8 cellular contexts compared by ENCODE assay signal in the genomic region with DNA sequence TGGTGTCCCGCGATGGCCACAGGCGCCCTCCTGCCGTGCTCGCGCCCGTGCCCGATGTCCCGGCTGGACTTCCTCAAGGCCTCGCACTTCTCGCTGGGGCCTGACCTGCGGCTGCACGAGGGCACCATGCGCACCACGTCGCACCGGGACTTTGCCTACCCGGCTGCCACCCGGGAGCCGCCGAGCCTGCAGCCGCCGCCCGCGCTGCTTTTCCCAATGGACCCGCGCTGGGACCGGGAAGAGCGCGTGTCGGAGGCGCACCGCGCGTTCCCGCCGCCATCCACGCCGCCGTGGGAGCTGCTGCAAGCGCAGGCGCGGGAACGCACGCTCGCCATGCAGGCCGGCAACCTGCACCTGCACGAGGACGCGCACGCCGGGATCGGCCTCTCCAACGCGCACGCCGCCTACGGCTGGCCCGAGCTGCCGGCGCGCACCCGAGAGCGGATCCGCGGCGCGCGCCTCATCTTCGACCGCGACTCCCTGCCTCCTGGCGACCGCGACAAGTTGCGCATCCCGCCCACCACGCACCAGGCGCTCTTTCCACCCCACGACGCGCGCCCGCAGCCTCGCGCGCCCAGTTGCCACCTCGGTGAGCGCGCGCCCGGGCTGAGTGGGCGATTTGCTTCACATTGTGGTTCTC. TPM values are rescaled to one million over a fixed set of nuclear protein-coding genes. Genes with fewer than 3 reads are reported as not detected.
DNase-seq lines count a peak whose midpoint lies in the region; ATAC-seq and TF ChIP-seq lines count a peak whose summit lies in the region.

No MANE protein-coding gene starts in this region.

- no peak overlapping the region for H3K27ac ChIP-seq in breast epithelium

- H3K4me1 Mint-ChIP-seq in CD14-positive monocyte, result peaks cover 38% of the 10 kb centered on the region

- intact Hi-C loops in CD14-positive monocyte (cut with micrococcal nuclease) (no loop called here), breast epithelium (cut with DNase I; ENCODE audit: low total_unique reads) (no loop called here)

- H3K27me3 ChIP-seq in breast epithelium (peaks cover 3 to 5% of the 10 kb centered on the region in 2 donors), kidney epithelial cell (ENCODE audit: control insufficient read depth, insufficient read depth, low read length) (peaks cover 23% of the 10 kb centered on the region)

- H3K4me3 Mint-ChIP-seq in CD14-positive monocyte, result peak overlapping the region; percentile 59 to 85

- DNase-seq in CD14-positive monocyte (ENCODE audit: low spot score) (no peak), LNCaP clone FGC (ENCODE audit: low read depth) (peak; percentile 83), SK-N-DZ (ENCODE audit: low spot score) (peak; percentile 79), breast epithelium (ENCODE audit: low spot score in 2 of 2) (peak in 1 of 2 donors; percentile 80), kidney epithelial cell (ENCODE audit: low read depth) (no peak)
- DNase-seq in stimulated activated CD4-positive, alpha-beta T cell treated with anti-CD3 and anti-CD28 coated beads, Interleukin-2, amount 100 ng/mL, for 24 hours, result peak; percentile 60 to 81

- H3K9me3 Mint-ChIP-seq in CD14-positive monocyte, result peaks cover 5 to 16% (median 7%) of the 10 kb centered on the region in 7 donors

- H3K4me3 ChIP-seq in LNCaP clone FGC (ENCODE audit: low read depth, low read length), result peak overlapping the region; percentile 51
- H3K4me3 ChIP-seq in breast epithelium, result peak overlapping the region; percentile 23 to 66 (median 53)
- H3K4me3 ChIP-seq in kidney epithelial cell (ENCODE audit: low read depth, low read length), result peak overlapping the region; percentile 29

- no peaks in the 10 kb centered on the region for H3K36me3 Mint-ChIP-seq in CD14-positive monocyte

- TF ChIP-seq CTCF in CD14-positive monocyte (IDR thresholded peaks at IDR 0.05), result no peak
- 0 out of 2 replicates have a peak, but pooled peaks have one; percentile 6 for TF ChIP-seq CTCF in LNCaP clone FGC (IDR thresholded peaks at IDR 0.05; ENCODE audit: control insufficient read depth, extremely low read depth, insufficient read depth)
- no peak for TF ChIP-seq CTCF in breast epithelium (IDR thresholded peaks at IDR 0.05)
- no peak for TF ChIP-seq CTCF in kidney epithelial cell (IDR thresholded peaks at IDR 0.05; ENCODE audit: insufficient read depth, low read length, poor library complexity, severe bottlenecking)

- H3K36me3 ChIP-seq in breast epithelium, result no peaks in the 10 kb centered on the region
- no peaks in the 10 kb centered on the region for H3K36me3 ChIP-seq in kidney epithelial cell (ENCODE audit: control insufficient read depth, insufficient read depth, low read length)

- no peaks in the 10 kb centered on the region for H3K9me3 ChIP-seq in breast epithelium

- no peaks in the 10 kb centered on the region for H3K4me1 ChIP-seq in breast epithelium

- H3K27ac Mint-ChIP-seq in CD14-positive monocyte, result no peak overlapping the region

- H3K27me3 Mint-ChIP-seq in CD14-positive monocyte (ENCODE audit: low read depth in 3 of 3), result peaks cover 40 to 55% (median 51%) of the 10 kb centered on the region in 3 donors

- ATAC-seq in GM19324 (IDR thresholded peaks at IDR 0.05; ENCODE audit: low FRiP score, unreplicated experiment), result no peak
- ATAC-seq in HG03045 (IDR thresholded peaks at IDR 0.05; ENCODE audit: unreplicated experiment), result no peak

- no peak for TF ChIP-seq POLR2A in breast epithelium (IDR thresholded peaks at IDR 0.05)

RNA-seq across cellular contexts. Expression of gene PEX11G, which starts 12.1 kb away (rescaled TPM):
- polyA plus RNA-seq in CD14-positive monocyte, result 1 to 10 TPM; 1.4 to 3.0 TPM
- polyA plus RNA-seq in SK-N-DZ (2014; cell fraction: cytosol; rRNA removed), result 3.7 and 4.4 TPM in 2 replicates
- polyA plus RNA-seq in SK-N-DZ (2014; cell fraction: nucleus; rRNA removed), result 0.30 and 1.8 TPM in 2 replicates
- total RNA-seq in breast epithelium (1 to 10 TPM; 5.4 to 9.8 (median 7.2) TPM), kidney epithelial cell (5.5 and 8.9 TPM in 2 replicates)

RNA-seq across cellular contexts. Expression of gene ZNF358, which starts 15.0 kb away (rescaled TPM):
- 1 to 10 TPM in 1 of 2 donors, under 1 TPM in 1; 0.41 to 1.0 TPM for polyA plus RNA-seq in CD14-positive monocyte
- 48.8 and 53.6 TPM in 2 replicates for polyA plus RNA-seq in SK-N-DZ (2014; cell fraction: cytosol; rRNA removed)
- 22.6 and 23.8 TPM in 2 replicates for polyA plus RNA-seq in SK-N-DZ (2014; cell fraction: nucleus; rRNA removed)
- total RNA-seq in breast epithelium (10 to 100 TPM; 34.0 to 65.3 (median 34.7) TPM), kidney epithelial cell (67.4 and 76.1 TPM in 2 replicates)

RNA-seq across cellular contexts. Expression of gene MCOLN1, which starts 21.5 kb away (rescaled TPM):
- 10 to 100 TPM; 32.8 to 34.3 TPM for polyA plus RNA-seq in CD14-positive monocyte
- polyA plus RNA-seq in SK-N-DZ (2014; cell fraction: cytosol; rRNA removed), result 5.5 and 6.4 TPM in 2 replicates
- 24.2 and 29.8 TPM in 2 replicates for polyA plus RNA-seq in SK-N-DZ (2014; cell fraction: nucleus; rRNA removed)
- total RNA-seq in breast epithelium, result 10 to 100 TPM; 11.5 to 35.2 (median 16.4) TPM
- total RNA-seq in kidney epithelial cell, result 13.7 and 15.3 TPM in 2 replicates

RNA-seq across cellular contexts. Expression of gene PNPLA6, which starts 34.6 kb away (rescaled TPM):
- polyA plus RNA-seq in CD14-positive monocyte, result 10 to 100 TPM; 11.2 to 14.4 TPM
- polyA plus RNA-seq in SK-N-DZ (2014; cell fraction: cytosol; rRNA removed), result 23.4 and 29.0 TPM in 2 replicates
- polyA plus RNA-seq in SK-N-DZ (2014; cell fraction: nucleus; rRNA removed), result 49.0 and 70.3 TPM in 2 replicates
- total RNA-seq in breast epithelium (10 to 100 TPM; 35.8 to 56.4 (median 45.8) TPM), kidney epithelial cell (134 and 163 TPM in 2 replicates)

Comparison
In these comparisons a context has a peak if more than half of its experiments do, and no peak if none do; other contexts are left out.
1. DNase-seq: peak in LNCaP clone FGC (single experiment), SK-N-DZ (single experiment) and stimulated activated CD4-positive, alpha-beta T cell treated with anti-CD3 and anti-CD28 coated beads, Interleukin-2, amount 100 ng/mL, for 24 hours (2 of 2); none in CD14-positive monocyte (single experiment) and kidney epithelial cell (single experiment).
2. Peak in every context shown above with its lines, with median percentiles within 50 percentile points of each other: H3K4me3 ChIP-seq.